8 cellular contexts compared by ENCODE assay signal in genomic region chr2:135874966-135875365, GRCh38. TPM values are rescaled to one million over a fixed set of nuclear protein-coding genes. Genes with fewer than 3 reads are reported as not detected.
DNase-seq lines count a peak whose midpoint lies in the region; ATAC-seq and TF ChIP-seq lines count a peak whose summit lies in the region.
"Had no signal": no experiment of that assay in that cellular context is flagged by ENCODE, and none has a peak within 500 bp of the region (broad histone marks: within the 10 kb centered on the region; RNA-seq: fewer than 3 reads in every experiment).

No MANE protein-coding gene starts in this region.

- ATAC-seq in GM23338 = no peak

- peaks cover 49% of the 10 kb centered on the region for H3K36me3 Mint-ChIP-seq in GM23338 (ENCODE audit: low read depth)

- no peaks in the 10 kb centered on the region for H3F3A ChIP-seq in GM23338 (replicated peaks; ENCODE audit: low read depth)

- H3K4me3 Mint-ChIP-seq in GM23338 = peak overlapping the region; percentile 92

- no peaks in the 10 kb centered on the region for H3K27me3 ChIP-seq in GM23338 (ENCODE audit: insufficient read depth)
- H3K27me3 ChIP-seq in SJSA1 (replicated peaks) = no peaks in the 10 kb centered on the region

- peak overlapping the region; percentile 90 for H3K4me3 ChIP-seq in GM23338
- H3K4me3 ChIP-seq in SJSA1 = peak overlapping the region; percentile 73
- peak overlapping the region; percentile 65 for H3K4me3 ChIP-seq in epithelial cell of esophagus (ENCODE audit: low read length)
- H3K4me3 ChIP-seq in skeletal muscle cell (ENCODE audit: low read depth, low read length) = peak overlapping the region; percentile 69

- H3K4me1 ChIP-seq in GM23338 (ENCODE audit: insufficient read depth) (peaks cover 20% of the 10 kb centered on the region), SJSA1 (replicated peaks) (peaks cover 15% of the 10 kb centered on the region)

- peaks cover 11% of the 10 kb centered on the region for H3K27me3 Mint-ChIP-seq in GM23338 (ENCODE audit: insufficient read depth, low read depth, poor library complexity)

- no peaks in the 10 kb centered on the region; the same call in 1 of the 3 replicates for H3K9me3 Mint-ChIP-seq in GM23338

- H3K36me3 ChIP-seq in GM23338 (ENCODE audit: insufficient read depth) = peaks cover 25% of the 10 kb centered on the region
- H3K36me3 ChIP-seq in SJSA1 = peaks cover 44% of the 10 kb centered on the region

- TF ChIP-seq CTCF in GM23338 (conservative IDR thresholded peaks at IDR 0.05; ENCODE audit: low read depth in 2 of 2) (no peak), epithelial cell of esophagus (IDR thresholded peaks at IDR 0.05; ENCODE audit: insufficient read depth, low read depth, low read length, missing control alignments) (no peak)

- peak overlapping the region; percentile 88 for H3K4me2 ChIP-seq in GM23338

- peaks cover 51% of the 10 kb centered on the region for H3K79me2 ChIP-seq in GM23338 (replicated peaks; ENCODE audit: insufficient read depth)

- no peak overlapping the region for H3K27ac Mint-ChIP-seq in GM23338

- H2AFZ ChIP-seq in GM23338 = no peak overlapping the region

- H3K9me2 ChIP-seq in GM23338 (ENCODE audit: insufficient read depth) = no peaks in the 10 kb centered on the region

- H3K9me3 ChIP-seq in SJSA1 (replicated peaks) = no peaks in the 10 kb centered on the region

- no peak for DNase-seq in GM23338 (ENCODE audit: low spot score)
- no peak for DNase-seq in SJSA1 (ENCODE audit: low read depth in 1 of 2, low spot score in 2 of 2)
- DNase-seq in epithelial cell of esophagus (ENCODE audit: low read depth) = no peak
- no peak for DNase-seq in skeletal muscle cell (ENCODE audit: low read depth)
- DNase-seq in iPS-NIHi11 (ENCODE audit: low spot score) = no peak
- DNase-seq in 8988T = no peak
- DNase-seq in NOMO-1 treated with DMSO at 0.1 percent for 48 hours (lab: John Stamatoyannopoulos, UW; ENCODE audit: unreplicated experiment) = no peak
- DNase-seq: NCI-H1417 treated with DMSO at 0.1 percent for 48 hours had no signal

- H3K27ac ChIP-seq in GM23338 (ENCODE audit: low read depth) (0 out of 2 replicates have a peak overlapping the region, but pooled peaks have one; percentile 23), SJSA1 (no peak overlapping the region)

- H4K20me1 ChIP-seq in GM23338 (replicated peaks; ENCODE audit: insufficient read depth) = peaks cover 25% of the 10 kb centered on the region; the same call in 1 of the 2 replicates

- H3K4me1 Mint-ChIP-seq in GM23338 = peaks cover 19% of the 10 kb centered on the region

TF ChIP-seq in GM23338, 12 proteins besides CTCF, POLR2A, EP300 and RAD21:
- TF ChIP-seq ZNF462 (CRISPR knock-in tag; IDR thresholded peaks at IDR 0.05) = no peak

RNA-seq across cellular contexts. Expression of gene MCM6, which starts 1.3 kb away (rescaled TPM):
- 133 and 139 TPM in 2 replicates for total RNA-seq in GM23338 (2014; rRNA removed; shearing (Covaris generic))
- 64.7 and 74.7 TPM in 2 replicates for polyA plus RNA-seq in GM23338 (2016; fragmentation: Nextera tagmentation; extraction: Ambion mirVana)
- 26.6 and 34.9 TPM in 2 replicates for total RNA-seq in SJSA1 (2014; rRNA removed; shearing (Covaris generic))

RNA-seq across cellular contexts. Expression of gene LCT, which starts 38.0 kb away (rescaled TPM):
- not detected in 2 replicates for total RNA-seq in GM23338 (2014; rRNA removed; shearing (Covaris generic))
- not detected in 2 replicates for polyA plus RNA-seq in GM23338 (2016; fragmentation: Nextera tagmentation; extraction: Ambion mirVana)
- total RNA-seq in SJSA1 (2014; rRNA removed; shearing (Covaris generic)) = not detected in 2 replicates
